8 cellular contexts compared by ENCODE assay signal in the genomic region with DNA sequence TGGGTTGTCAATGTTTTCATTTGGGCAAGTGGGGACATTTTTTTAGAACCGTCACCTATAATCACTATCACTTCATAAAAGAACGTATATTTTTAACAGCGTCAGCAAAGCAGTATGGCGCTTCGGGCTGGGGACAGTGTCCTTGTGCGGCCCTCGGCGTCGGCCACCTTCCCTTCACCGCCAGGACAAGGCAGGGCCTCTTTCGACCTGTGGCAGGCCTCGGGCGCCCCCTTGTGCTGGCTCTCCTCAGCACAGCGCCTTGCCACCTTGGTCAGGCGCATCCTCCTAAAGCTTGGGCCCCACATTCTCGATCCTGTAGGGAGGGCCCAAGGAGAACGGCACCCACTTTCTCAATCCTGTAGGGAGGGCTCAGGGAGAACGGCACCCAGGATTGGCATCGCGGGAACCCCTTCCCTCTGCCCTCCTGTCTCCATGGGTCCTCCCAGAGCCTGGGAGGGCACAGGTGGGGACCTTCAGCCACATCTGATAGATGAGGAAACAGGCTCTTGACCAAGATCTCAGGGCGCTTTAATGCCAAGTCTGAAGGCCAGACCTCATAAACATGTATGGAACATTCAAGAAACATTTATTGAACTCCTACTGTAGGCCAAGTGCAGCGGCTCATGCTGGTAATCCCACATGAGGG. TPM values are rescaled to one million over a fixed set of nuclear protein-coding genes. Genes with fewer than 3 reads are reported as not detected.
DNase-seq lines count a peak whose midpoint lies in the region; ATAC-seq and TF ChIP-seq lines count a peak whose summit lies in the region.

No MANE protein-coding gene starts in this region.

- no peaks in the 10 kb centered on the region for H3K27me3 ChIP-seq in lung (ENCODE audit: control insufficient read depth, insufficient read depth)

- no peaks in the 10 kb centered on the region for H3K9me3 ChIP-seq in lung (ENCODE audit: control insufficient read depth in 2 of 2, insufficient read depth in 1 of 2, low read length in 1 of 2)

- H3K36me3 ChIP-seq in lung (ENCODE audit: control insufficient read depth in 2 of 2, insufficient read depth in 2 of 2, low read length in 2 of 2): no peaks in the 10 kb centered on the region

- 11 to 12% methylated on average over 22 of the region's 22 CpGs for WGBS in lung, 2 donors

- no peaks in the 10 kb centered on the region for H3K36me3 Mint-ChIP-seq in stimulated activated memory B cell treated with anti-CD40 and anti-IgM and Interleukin-4, amounts not matched to agents 10 μg/mL and 1 μg/mL and 100 μg/mL, for 72 hours

- no peaks in the 10 kb centered on the region for H3K9me3 Mint-ChIP-seq in stimulated activated memory B cell treated with anti-CD40 and anti-IgM and Interleukin-4, amounts not matched to agents 10 μg/mL and 1 μg/mL and 100 μg/mL, for 72 hours

- no peak overlapping the region for H3K27ac ChIP-seq in lung (ENCODE audit: low read depth in 1 of 2, low read length in 1 of 2)

- no peak overlapping the region for H3K27ac Mint-ChIP-seq in stimulated activated memory B cell treated with anti-CD40 and anti-IgM and Interleukin-4, amounts not matched to agents 10 μg/mL and 1 μg/mL and 100 μg/mL, for 72 hours

- no peaks in the 10 kb centered on the region for H3K4me1 ChIP-seq in lung (ENCODE audit: control insufficient read depth in 2 of 2, insufficient read depth in 2 of 2, low read length in 2 of 2)

- no peak overlapping the region for H3K4me3 ChIP-seq in lung

- H3K4me1 Mint-ChIP-seq in stimulated activated memory B cell treated with anti-CD40 and anti-IgM and Interleukin-4, amounts not matched to agents 10 μg/mL and 1 μg/mL and 100 μg/mL, for 72 hours: no peaks in the 10 kb centered on the region

- no peak overlapping the region for H3K4me3 Mint-ChIP-seq in stimulated activated memory B cell treated with anti-CD40 and anti-IgM and Interleukin-4, amounts not matched to agents 10 μg/mL and 1 μg/mL and 100 μg/mL, for 72 hours

- peak; percentile 65 for TF ChIP-seq CTCF in lung (IDR thresholded peaks at IDR 0.05; ENCODE audit: control extremely low read depth, extremely low read depth)

- H3K27me3 Mint-ChIP-seq in stimulated activated memory B cell treated with anti-CD40 and anti-IgM and Interleukin-4, amounts not matched to agents 10 μg/mL and 1 μg/mL and 100 μg/mL, for 72 hours: peaks cover 23% of the 10 kb centered on the region

- DNase-seq in NCI-H510A treated with DMSO at 0.1 percent for 48 hours (lab: John Stamatoyannopoulos, UW) (peak; percentile 30), NCI-H510A (lab: John Stamatoyannopoulos, UW) (no peak), NCI-H1694 treated with DMSO at 0.1 percent for 48 hours (lab: John Stamatoyannopoulos, UW) (peak; percentile 1), dedifferentiated amniotic fluid mesenchymal stem cell (ENCODE audit: extremely low spot score) (peak; percentile 40), lung (ENCODE audit: low spot score) (peak; percentile 72)
- peak; percentile 34 to 45 for DNase-seq in activated CD4-positive, alpha-beta T cell treated with anti-CD3 and anti-CD28 coated beads for 4 hours

- no peak for ATAC-seq in lung (ENCODE audit: insufficient read depth, low FRiP score)
- peak; percentile 56 for ATAC-seq in stimulated activated memory B cell treated with anti-CD40 and anti-IgM and Interleukin-4, amounts not matched to agents 10 μg/mL and 1 μg/mL and 100 μg/mL, for 72 hours
- ATAC-seq in GM18517 (IDR thresholded peaks at IDR 0.05; ENCODE audit: unreplicated experiment): no peak

RNA-seq across cellular contexts. Expression of a gene that starts 11.5 kb away (rescaled TPM):
- total RNA-seq in lung: 10 to 100 TPM; 24.7 to 27.6 TPM
- 10 to 100 TPM; 13.9 to 30.9 TPM for polyA plus RNA-seq in lung
